ENCODE assay signal across 11 cellular contexts in the genomic region with DNA sequence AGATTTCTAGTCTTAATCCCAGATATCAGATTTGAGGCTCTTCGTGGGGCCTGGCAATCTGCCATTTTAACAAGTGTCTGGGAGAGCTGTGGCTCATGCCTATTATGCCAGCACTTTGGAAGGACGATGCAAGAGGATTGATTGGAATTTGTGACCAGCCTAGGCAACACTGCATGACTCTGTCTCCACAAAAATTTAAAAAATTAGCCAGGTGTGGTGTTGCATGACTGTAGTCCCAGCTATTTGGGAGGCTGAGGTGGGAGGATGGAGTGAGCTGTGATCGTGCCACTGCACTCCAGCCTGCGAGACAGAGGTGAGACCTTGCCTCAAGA. TPM values are rescaled to one million over a fixed set of nuclear protein-coding genes. Genes with fewer than 3 reads are reported as not detected.
A peak's percentile ranks its signal among the peaks of the same experiment; 100 is the strongest.
DNase-seq lines count a peak whose midpoint lies in the region; ATAC-seq, FAIRE-seq and TF ChIP-seq lines count a peak whose summit lies in the region.
"Had no signal": no experiment of that assay in that cellular context is flagged by ENCODE, and none has a peak within 500 bp of the region (broad histone marks: within the 10 kb centered on the region; RNA-seq: fewer than 3 reads in every experiment).

No MANE protein-coding gene starts in this region.

- H3K27me3 ChIP-seq in GM23248 (replicated peaks; ENCODE audit: insufficient read depth) (no peaks in the 10 kb centered on the region), pancreas (no peaks in the 10 kb centered on the region)

- peaks cover 10 to 11% of the 10 kb centered on the region in 2 donors for H3K27me3 Mint-ChIP-seq in natural killer cell treated with Interleukin-12 subunit alpha and Interleukin-12 subunit beta and Interleukin-15 and Interleukin-18, amount 100 ng/mL, for 72 hours

- no peak for FAIRE-seq in pancreas (lab: Jason Lieb, UNC)

- peaks cover 37% of the 10 kb centered on the region for H3F3A ChIP-seq in GM23248 (ENCODE audit: insufficient read depth)

- WGBS in GM23248 (ENCODE audit: low coverage in 1 of 2, low lambda C conversion rate in 2 of 2, missing lambda C conversion rate in 2 of 2), 2 experiments: 25 to 32% methylated on average over 4 of the region's 4 CpGs
- 43 to 48% methylated on average over 4 of the region's 4 CpGs for WGBS in pancreas, 2 donors

- no peak overlapping the region for H3K27ac Mint-ChIP-seq in natural killer cell treated with Interleukin-12 subunit alpha and Interleukin-12 subunit beta and Interleukin-15 and Interleukin-18, amount 100 ng/mL, for 72 hours
- H3K27ac Mint-ChIP-seq: activated CD4-positive, alpha-beta memory T cell treated with anti-CD3 and anti-CD28 coated beads for 36 hours had no signal

- intact Hi-C loops in pancreas (cut with DNase I): no loop called here

- in situ Hi-C loops in GM23248 (cut with MboI): loop anchor here (25.0 kb wide), 1 partner anchor 482 kb away; the partner anchor contains the start of gene TMPRSS11D

- ATAC-seq in pancreas (peak; percentile 29 to 60 (median 48)), GM21529 (IDR thresholded peaks at IDR 0.05; ENCODE audit: unreplicated experiment) (no peak)
- no peak for ATAC-seq in natural killer cell treated with Interleukin-12 subunit alpha and Interleukin-12 subunit beta and Interleukin-15 and Interleukin-18, amount 100 ng/mL, for 72 hours

- H3K9me3 ChIP-seq in GM23248 (ENCODE audit: low read depth) (no peaks in the 10 kb centered on the region), pancreas (no peaks in the 10 kb centered on the region)
- H3K9me3 ChIP-seq: esophagus muscularis mucosa had no signal

- H3K36me3 ChIP-seq in GM23248 (ENCODE audit: low read depth): no peaks in the 10 kb centered on the region
- H3K36me3 ChIP-seq in pancreas: no peaks in the 10 kb centered on the region
- H3K36me3 ChIP-seq: esophagus muscularis mucosa had no signal

- peak overlapping the region; percentile 85 for H3K27ac ChIP-seq in GM23248
- peak overlapping the region in 3 of 4 donors; percentile 1 to 20 (median 2) for H3K27ac ChIP-seq in pancreas
- H3K27ac ChIP-seq: esophagus muscularis mucosa had no signal

- H2AFZ ChIP-seq in GM23248: no peak overlapping the region

- H3K4me3 ChIP-seq in GM23248 (peak overlapping the region; percentile 35), epithelial cell of esophagus (ENCODE audit: low read length) (peak overlapping the region; percentile 14), pancreas (no peak overlapping the region)
- H3K4me3 ChIP-seq: esophagus muscularis mucosa had no signal

- peaks cover 5 to 6% of the 10 kb centered on the region in 2 donors for H3K4me1 Mint-ChIP-seq in natural killer cell treated with Interleukin-12 subunit alpha and Interleukin-12 subunit beta and Interleukin-15 and Interleukin-18, amount 100 ng/mL, for 72 hours (ENCODE audit: low read depth in 2 of 2)

- H3K4me1 ChIP-seq in GM23248 (ENCODE audit: insufficient read depth) (peaks cover 50% of the 10 kb centered on the region), pancreas (no peaks in the 10 kb centered on the region)

- H3K9ac ChIP-seq in GM23248: peak overlapping the region; percentile 63

- H4K20me1 ChIP-seq in GM23248 (ENCODE audit: insufficient read depth): no peaks in the 10 kb centered on the region

- H3K4me2 ChIP-seq in GM23248 (ENCODE audit: unreplicated experiment): peak overlapping the region; percentile 72

- H3K36me3 Mint-ChIP-seq in natural killer cell treated with Interleukin-12 subunit alpha and Interleukin-12 subunit beta and Interleukin-15 and Interleukin-18, amount 100 ng/mL, for 72 hours: no peaks in the 10 kb centered on the region
- H3K36me3 Mint-ChIP-seq: activated CD4-positive, alpha-beta memory T cell treated with anti-CD3 and anti-CD28 coated beads for 36 hours had no signal

- TF ChIP-seq CTCF in epithelial cell of esophagus (IDR thresholded peaks at IDR 0.05; ENCODE audit: insufficient read depth, low read depth, low read length, missing control alignments): no peak
- TF ChIP-seq CTCF in pancreas (IDR thresholded peaks at IDR 0.05): no peak

- DNase-seq in GM23248 (no peak), RPMI7951 (ENCODE audit: low read depth) (peak; percentile 39), epithelial cell of esophagus (ENCODE audit: low read depth) (peak; percentile 93), pancreas (no peak), GF-D8 (lab: John Stamatoyannopoulos, UW) (no peak), D341Med (ENCODE audit: low spot score) (no peak)
- DNase-seq in natural killer cell treated with Interleukin-12 subunit alpha and Interleukin-12 subunit beta and Interleukin-15 and Interleukin-18, amount 100 ng/mL, for 72 hours (ENCODE audit: low spot score): no peak
- DNase-seq: activated CD4-positive, alpha-beta memory T cell treated with anti-CD3 and anti-CD28 coated beads for 36 hours; NCI-H1694 treated with DMSO at 0.1 percent for 48 hours had no signal

- H3K79me2 ChIP-seq in GM23248 (ENCODE audit: insufficient read depth): no peaks in the 10 kb centered on the region

- H3K4me3 Mint-ChIP-seq in natural killer cell treated with Interleukin-12 subunit alpha and Interleukin-12 subunit beta and Interleukin-15 and Interleukin-18, amount 100 ng/mL, for 72 hours: no peak overlapping the region
- H3K4me3 Mint-ChIP-seq: activated CD4-positive, alpha-beta memory T cell treated with anti-CD3 and anti-CD28 coated beads for 36 hours had no signal

- no peaks in the 10 kb centered on the region for H3K9me2 ChIP-seq in GM23248 (ENCODE audit: insufficient read depth)

- H3K9me3 Mint-ChIP-seq in natural killer cell treated with Interleukin-12 subunit alpha and Interleukin-12 subunit beta and Interleukin-15 and Interleukin-18, amount 100 ng/mL, for 72 hours: no peaks in the 10 kb centered on the region
- H3K9me3 Mint-ChIP-seq: activated CD4-positive, alpha-beta memory T cell treated with anti-CD3 and anti-CD28 coated beads for 36 hours had no signal

RNA-seq across cellular contexts. Expression of gene YTHDC1, which starts 19.6 kb away (rescaled TPM):
- total RNA-seq in GM23248 (2014; rRNA removed; shearing (Covaris generic)): 38.0 and 41.4 TPM in 2 replicates
- polyA plus RNA-seq in GM23248 (2016; fragmentation: Nextera tagmentation; extraction: Ambion mirVana): 27.6 and 29.8 TPM in 2 replicates
- total RNA-seq in RPMI7951 (2014; rRNA removed; shearing (Covaris generic)): 23.2 and 25.4 TPM in 2 replicates
- total RNA-seq in pancreas: 10 to 100 TPM; 31.5 to 58.8 (median 37.9) TPM
- polyA plus RNA-seq in pancreas: 10 to 100 TPM; 31.1 to 43.5 TPM
- 10 to 100 TPM; 86.0 to 91.7 TPM for total RNA-seq in natural killer cell treated with Interleukin-12 subunit alpha and Interleukin-12 subunit beta and Interleukin-15 and Interleukin-18, amount 100 ng/mL, for 72 hours

Comparison
In these comparisons a context has a peak if more than half of its experiments do, and no peak if none do; other contexts are left out.
1. DNase-seq: peak in RPMI7951 (single experiment) and epithelial cell of esophagus (single experiment); none in GM23248 (single experiment), pancreas (0 of 6), GF-D8 (single experiment), D341Med (single experiment) and natural killer cell treated with Interleukin-12 subunit alpha and Interleukin-12 subunit beta and Interleukin-15 and Interleukin-18, amount 100 ng/mL, for 72 hours (single experiment).
2. H3K4me3 ChIP-seq: peak in GM23248 (single experiment) and epithelial cell of esophagus (single experiment); none in pancreas (0 of 4).
3. ATAC-seq: peak in pancreas (4 of 4); none in GM21529 (single experiment) and natural killer cell treated with Interleukin-12 subunit alpha and Interleukin-12 subunit beta and Interleukin-15 and Interleukin-18, amount 100 ng/mL, for 72 hours (0 of 2).